10 cellular contexts compared by ENCODE assay signal in the genomic region with DNA sequence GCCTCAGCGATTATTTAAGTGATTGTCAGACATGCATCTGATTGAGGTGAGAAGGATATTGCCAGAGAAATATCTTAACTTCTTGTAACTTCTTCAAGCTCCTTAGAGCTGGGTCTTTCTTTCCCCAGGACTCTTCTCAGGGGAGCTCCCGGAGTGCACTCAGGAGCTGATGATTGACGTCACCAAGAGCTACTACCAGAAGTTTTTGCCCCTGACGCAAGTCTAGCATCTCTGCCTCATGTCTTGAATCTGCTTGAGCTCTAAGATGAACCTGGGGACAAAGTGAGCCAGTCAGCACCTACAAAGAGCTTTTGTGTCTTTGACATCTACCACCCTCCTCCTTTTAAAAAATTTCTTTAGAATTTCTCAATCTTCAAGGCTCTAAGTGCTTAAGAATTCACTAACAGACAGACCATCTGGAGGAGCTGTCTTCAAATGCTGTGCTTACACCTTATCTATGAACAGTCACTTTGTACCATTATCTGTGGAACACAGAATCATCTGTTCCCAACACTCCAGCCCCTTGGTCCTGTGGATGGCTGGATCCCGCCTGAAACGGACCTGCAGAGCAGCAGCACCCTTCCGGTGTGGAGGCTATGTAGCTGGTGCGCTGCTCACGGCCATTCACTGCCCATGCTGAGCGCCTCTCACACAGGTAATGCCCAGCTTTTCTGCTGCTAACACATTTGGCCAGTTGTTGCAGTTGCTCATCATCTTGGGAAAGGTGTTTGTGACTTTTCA. TPM values are rescaled to one million over a fixed set of nuclear protein-coding genes. Genes with fewer than 3 reads are reported as not detected.
"Had no signal": no experiment of that assay in that cellular context is flagged by ENCODE, and none has a peak within 500 bp of the region (broad histone marks: within the 10 kb centered on the region; RNA-seq: fewer than 3 reads in every experiment).

No MANE protein-coding gene starts in this region.

- H3K27ac ChIP-seq: HL-60 had no signal

- H3K4me3 ChIP-seq: GM23338 had no signal

- H3K4me1 Mint-ChIP-seq: GM23338, H9 had no signal

- ATAC-seq: GM23338, HCT116, HepG2 had no signal

- H3K27ac Mint-ChIP-seq: GM23338, H9, HFFc6 had no signal

- H3K4me2 ChIP-seq: GM23338 had no signal

- H3K4me3 Mint-ChIP-seq: GM23338, H9, HFFc6 had no signal

- H2AFZ ChIP-seq: GM23338 had no signal

- H3K9me3 Mint-ChIP-seq: GM23338, H9, HFFc6 had no signal

- FAIRE-seq: H1, H54, HepG2 had no signal

- DNase-seq: H9, HFFc6, KBM-7 had no signal

RNA-seq across cellular contexts. Expression of a gene that starts 45.9 kb away (rescaled TPM):
- total RNA-seq: HFFc6, HT1080 had no signal
